In the genomic region with DNA sequence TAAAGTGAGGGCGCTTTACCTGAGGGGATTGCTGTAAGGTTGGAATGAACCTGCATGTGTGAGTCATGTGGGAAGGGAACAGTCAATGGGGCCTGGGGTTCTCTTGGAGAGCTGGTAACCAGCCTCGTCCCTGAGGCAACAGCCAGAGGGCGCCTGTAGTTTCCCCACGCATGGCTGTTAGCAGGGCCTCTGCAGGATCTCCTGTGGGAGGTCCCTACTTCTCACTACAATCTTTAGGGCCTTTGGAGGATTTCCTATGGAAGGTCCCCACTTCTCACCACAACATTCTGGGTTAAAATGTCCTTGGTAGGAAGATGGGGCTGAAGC, we compare ENCODE assay signal across 8 cellular contexts. TPM values are rescaled to one million over a fixed set of nuclear protein-coding genes. Genes with fewer than 3 reads are reported as not detected.
DNase-seq lines count a peak whose midpoint lies in the region; ATAC-seq, FAIRE-seq and TF ChIP-seq lines count a peak whose summit lies in the region.
"Not testable (repeated sequence)": the region's sequence is repeated elsewhere in the genome, so short reads cannot be mapped to it uniquely, and the experiment has no call there.

No MANE protein-coding gene starts in this region.

- TF ChIP-seq CTCF in BE2C (IDR thresholded peaks at IDR 0.05; ENCODE audit: low read depth, low read length) = not testable (repeated sequence)
- TF ChIP-seq CTCF in PC-9 (conservative IDR thresholded peaks at IDR 0.05) (peak; percentile 46; the same call in 1 of the 2 replicates), epithelial cell of proximal tubule (conservative IDR thresholded peaks at IDR 0.05; ENCODE audit: low read depth, low read length) (peak; percentile 25), HepG2 (CRISPR knock-in tag; IDR thresholded peaks at IDR 0.05) (peak; percentile 7; the same call in 1 of the 2 replicates)

- not testable (repeated sequence) for H3F3A ChIP-seq in PC-9 (ENCODE audit: insufficient read depth, low read depth)

- H3K9me2 ChIP-seq in PC-9 (ENCODE audit: insufficient read depth) = not testable (repeated sequence)

- not testable (repeated sequence) for H3K27me3 Mint-ChIP-seq in activated naive CD4-positive, alpha-beta T cell treated with anti-CD3 and anti-CD28 coated beads for 36 hours (ENCODE audit: low read depth)

- H3K36me3 Mint-ChIP-seq in activated naive CD4-positive, alpha-beta T cell treated with anti-CD3 and anti-CD28 coated beads for 36 hours (ENCODE audit: low read depth) = not testable (repeated sequence)

- in situ Hi-C loops in HepG2 (cut with HindIII; ENCODE audit: extremely low pct_ligation_motif_present, low pct_unique_long_range_greater_than_20kb) = loop anchor here (25.0 kb wide), 1 partner anchor 101 kb away; a partner anchor contains a TSS

- peak; percentile 14 for ATAC-seq in GM18909 (IDR thresholded peaks at IDR 0.05; ENCODE audit: poor library complexity, unreplicated experiment)
- peak; percentile 20 for ATAC-seq in HG03103 (IDR thresholded peaks at IDR 0.05; ENCODE audit: low read depth, unreplicated experiment)
- peak; percentile 35 for ATAC-seq in HepG2

- H3K27ac Mint-ChIP-seq in activated naive CD4-positive, alpha-beta T cell treated with anti-CD3 and anti-CD28 coated beads for 36 hours = not testable (repeated sequence)

- CTCF ChIA-PET in PC-9 (lab: Charles Lee); HepG2 (lab: Yijun Ruan, JAX; ENCODE audit: low intra/inter-chr PET ratio, low total read pairs): not testable (repeated sequence)
- CTCF ChIA-PET in activated naive CD4-positive, alpha-beta T cell treated with anti-CD3 and anti-CD28 coated beads for 36 hours (lab: Charles Lee) = interaction anchor here (1.0 kb wide), 1 partner anchor 12 kb away, joined by 3 read pairs; no protein-coding TSS in a partner anchor

- TF ChIP-seq EP300 in HepG2 (IDR thresholded peaks at IDR 0.05; ENCODE audit: low read depth in 2 of 2, low read length in 2 of 2); HepG2 (CRISPR knock-in tag; IDR thresholded peaks at IDR 0.05; ENCODE audit: borderline replicate concordance): not testable (repeated sequence)

- not testable (repeated sequence) for H3K4me3 ChIP-seq in BE2C (ENCODE audit: low read depth, low read length); epithelial cell of proximal tubule (ENCODE audit: low read depth, low read length); HepG2 (replicated peaks in 1 of 3; ENCODE audit: insufficient read depth in 1 of 3, low read depth in 2 of 3, low read length in 3 of 3)
- H3K4me3 ChIP-seq in PC-9 (peak overlapping the region; percentile 39; the same call in 1 of the 2 replicates), skeletal muscle cell (ENCODE audit: low read depth, low read length) (peak overlapping the region; percentile 18)

- H3K9ac ChIP-seq in HepG2 (ENCODE audit: insufficient read depth, low read depth, low read length) = not testable (repeated sequence)

- H3K9me3 Mint-ChIP-seq in activated naive CD4-positive, alpha-beta T cell treated with anti-CD3 and anti-CD28 coated beads for 36 hours = not testable (repeated sequence)

- peak; percentile 28 for FAIRE-seq in HepG2 (lab: Jason Lieb, UNC)

- H3K4me2 ChIP-seq in PC-9 = peak overlapping the region; percentile 59
- not testable (repeated sequence) for H3K4me2 ChIP-seq in HepG2 (ENCODE audit: low read depth, low read length)

- not testable (repeated sequence) for H3K79me2 ChIP-seq in PC-9 (ENCODE audit: low read depth); HepG2 (ENCODE audit: insufficient read depth, low read length)

- not testable (repeated sequence) for H3K36me3 ChIP-seq in BE2C; PC-9 (ENCODE audit: low read depth); HepG2 (replicated peaks in 1 of 2; ENCODE audit: control insufficient read depth in 1 of 2, insufficient read depth in 2 of 2, low read length in 2 of 2)

- peaks cover 12% of the 10 kb centered on the region for H3K4me1 Mint-ChIP-seq in activated naive CD4-positive, alpha-beta T cell treated with anti-CD3 and anti-CD28 coated beads for 36 hours (ENCODE audit: low read depth)

- not testable (repeated sequence) for H3K9me3 ChIP-seq in BE2C; PC-9 (ENCODE audit: insufficient read depth, low read depth); HepG2 (ENCODE audit: low read length)

- not testable (repeated sequence) for BruUV-seq in PC-9 (replicated peaks; lab: Mats Ljungman, UMichigan); HepG2 (replicated peaks; lab: Mats Ljungman, UMichigan)

- not testable (repeated sequence) for TF ChIP-seq POLR2A in HepG2 (IDR thresholded peaks at IDR 0.05; ENCODE audit: insufficient read depth in 1 of 2, low read depth in 2 of 2, low read length in 2 of 2)

- not testable (repeated sequence) for TF ChIP-seq RAD21 in HepG2 (CRISPR knock-in tag; IDR thresholded peaks at IDR 0.05)

- not testable (repeated sequence) for H3K27me3 ChIP-seq in BE2C; PC-9 (ENCODE audit: insufficient read depth, low read depth); HepG2 (ENCODE audit: control insufficient read depth in 1 of 2, insufficient read depth in 2 of 2, low read length in 2 of 2)

- peak overlapping the region; percentile 69 for H3K4me3 Mint-ChIP-seq in activated naive CD4-positive, alpha-beta T cell treated with anti-CD3 and anti-CD28 coated beads for 36 hours

- not testable (repeated sequence) for H4K20me1 ChIP-seq in PC-9 (ENCODE audit: insufficient read depth); HepG2 (ENCODE audit: insufficient read depth, low read length)

- 11% methylated on average over 3 of the region's 4 CpGs for WGBS in HepG2 (ENCODE audit: low lambda C conversion rate)

- intact Hi-C loops in PC-9 (cut with micrococcal nuclease; ENCODE audit: unreplicated experiment); activated naive CD4-positive, alpha-beta T cell treated with anti-CD3 and anti-CD28 coated beads for 36 hours (cut with micrococcal nuclease); HepG2 (cut with micrococcal nuclease; ENCODE audit: unreplicated experiment): not testable (repeated sequence)

- peak; percentile 22 for DNase-seq in BE2C
- DNase-seq in PC-9 = peak; percentile 55 to 80
- peak; percentile 72 for DNase-seq in activated naive CD4-positive, alpha-beta T cell treated with anti-CD3 and anti-CD28 coated beads for 36 hours
- DNase-seq in epithelial cell of proximal tubule (ENCODE audit: low read depth); HepG2 (ENCODE audit: low spot score); skeletal muscle cell (ENCODE audit: low read depth): not testable (repeated sequence)

- H3K27ac ChIP-seq in PC-9; HepG2 (ENCODE audit: extremely low read length, insufficient read depth, low read length): not testable (repeated sequence)

- not testable (repeated sequence) for H3K4me1 ChIP-seq in BE2C; HepG2 (ENCODE audit: insufficient read depth, low read length)
- H3K4me1 ChIP-seq in PC-9 (replicated peaks; ENCODE audit: insufficient read depth) = peaks cover 11% of the 10 kb centered on the region

- POLR2A ChIA-PET in PC-9 (lab: Charles Lee; ENCODE audit: unreplicated experiment) = interaction anchor here (0.6 kb wide), 1 partner anchor 837 kb away, joined by 3 read pairs; no protein-coding TSS in a partner anchor
- POLR2A ChIA-PET in HepG2 (lab: Yijun Ruan, JAX) = not testable (repeated sequence)

- H2AFZ ChIP-seq in PC-9; HepG2 (ENCODE audit: low read length): not testable (repeated sequence)

RNA-seq across cellular contexts. Expression of a gene that starts 19.5 kb away (rescaled TPM):
- 2.2 TPM for polyA plus RNA-seq in BE2C (2012; ENCODE audit: insufficient read depth, insufficient read length, low read depth)
- total RNA-seq in PC-9 (2021) = 25.8 and 28.3 TPM in 2 replicates
- 10 to 100 TPM; 23.4 to 27.7 TPM for total RNA-seq in activated naive CD4-positive, alpha-beta T cell treated with anti-CD3 and anti-CD28 coated beads for 36 hours
- total RNA-seq in epithelial cell of proximal tubule = 4.6 and 12.8 TPM in 2 replicates
- 8.1 and 36.2 TPM in 2 replicates for total RNA-seq in HepG2 (2016; rRNA removed; fragmentation: Illumina TruSeq; extraction: Trizol)
- 24.1 and 28.0 TPM in 2 replicates for total RNA-seq in HepG2 (2016; cell fraction: cytosol; rRNA removed; fragmentation: Illumina TruSeq; extraction: Trizol; ENCODE audit: low read depth)
- 8.7 and 33.4 TPM in 2 replicates for total RNA-seq in HepG2 (2016; cell fraction: insoluble cytoplasmic fraction; rRNA removed; fragmentation: Illumina TruSeq; extraction: Trizol)
- total RNA-seq in HepG2 (2016; cell fraction: membrane; rRNA removed; fragmentation: Illumina TruSeq; extraction: Trizol) = 23.8 and 30.3 TPM in 2 replicates
- 139 and 140 TPM in 2 replicates for total RNA-seq in HepG2 (2016; cell fraction: nucleus; rRNA removed; fragmentation: Illumina TruSeq; extraction: Trizol)
- 5.3 and 5.4 TPM in 2 replicates for polyA plus RNA-seq in HepG2 (2011; rRNA removed)
- 0.48 and 0.99 TPM in 2 replicates for polyA plus RNA-seq in HepG2 (2011; cell fraction: cytosol; rRNA removed)
- polyA plus RNA-seq in HepG2 (2011; cell fraction: nucleus; rRNA removed) = 16.9 and 19.9 TPM in 2 replicates
- 3.6 and 3.9 TPM in 2 replicates for polyA plus RNA-seq in HepG2 (2012)
- polyA plus RNA-seq in HepG2 (2016; cell fraction: cytosol; fragmentation: Illumina TruSeq; extraction: Trizol; ENCODE audit: low read depth) = 0.26 and 0.27 TPM in 2 replicates
- polyA plus RNA-seq in HepG2 (2016; cell fraction: insoluble cytoplasmic fraction; fragmentation: Illumina TruSeq; extraction: Trizol; ENCODE audit: low read depth) = 1.8 and 2.2 TPM in 2 replicates
- 0.33 and 0.44 TPM in 2 replicates for polyA plus RNA-seq in HepG2 (2016; cell fraction: membrane; fragmentation: Illumina TruSeq; extraction: Trizol; ENCODE audit: low read depth)
- 22.9 and 24.7 TPM in 2 replicates for polyA plus RNA-seq in HepG2 (2016; cell fraction: nucleus; fragmentation: Illumina TruSeq; extraction: Trizol; ENCODE audit: insufficient read depth, low read depth)
- 43.8 and 61.8 TPM in 2 replicates for polyA minus RNA-seq in HepG2 (2011; rRNA and poly(A)+ RNA removed; ENCODE audit: low replicate concordance)
- polyA minus RNA-seq in HepG2 (2011; cell fraction: cytosol; rRNA and poly(A)+ RNA removed) = 5.5 and 7.8 TPM in 2 replicates
- polyA minus RNA-seq in HepG2 (2011; cell fraction: nucleus; rRNA and poly(A)+ RNA removed) = 329 and 377 TPM in 2 replicates

RNA-seq across cellular contexts. Expression of a gene that starts 23.6 kb away (rescaled TPM):
- not detected for polyA plus RNA-seq in BE2C (2012; ENCODE audit: insufficient read depth, insufficient read length, low read depth)
- total RNA-seq in PC-9 (2021) = 9.1 and 11.0 TPM in 2 replicates
- 10 to 100 TPM; 12.6 to 14.4 TPM for total RNA-seq in activated naive CD4-positive, alpha-beta T cell treated with anti-CD3 and anti-CD28 coated beads for 36 hours
- total RNA-seq in epithelial cell of proximal tubule = 1.1 and 1.7 TPM in 2 replicates
- total RNA-seq in HepG2 (2016; rRNA removed; fragmentation: Illumina TruSeq; extraction: Trizol) = not detected in 2 replicates
- total RNA-seq in HepG2 (2016; cell fraction: cytosol; rRNA removed; fragmentation: Illumina TruSeq; extraction: Trizol; ENCODE audit: low read depth) = not detected in 2 replicates
- total RNA-seq in HepG2 (2016; cell fraction: insoluble cytoplasmic fraction; rRNA removed; fragmentation: Illumina TruSeq; extraction: Trizol) = not detected in 2 replicates
- total RNA-seq in HepG2 (2016; cell fraction: membrane; rRNA removed; fragmentation: Illumina TruSeq; extraction: Trizol) = not detected in 2 replicates
- total RNA-seq in HepG2 (2016; cell fraction: nucleus; rRNA removed; fragmentation: Illumina TruSeq; extraction: Trizol) = not detected in 2 replicates
- polyA plus RNA-seq in HepG2 (2011; rRNA removed) = not detected in 2 replicates
- polyA plus RNA-seq in HepG2 (2011; cell fraction: cytosol; rRNA removed) = not detected in 2 replicates
- not detected in 2 replicates for polyA plus RNA-seq in HepG2 (2011; cell fraction: nucleus; rRNA removed)
- not detected in 2 replicates for polyA plus RNA-seq in HepG2 (2012)
- polyA plus RNA-seq in HepG2 (2016; cell fraction: cytosol; fragmentation: Illumina TruSeq; extraction: Trizol; ENCODE audit: low read depth) = not detected in 2 replicates
- not detected in 2 replicates for polyA plus RNA-seq in HepG2 (2016; cell fraction: insoluble cytoplasmic fraction; fragmentation: Illumina TruSeq; extraction: Trizol; ENCODE audit: low read depth)
- not detected in 2 replicates for polyA plus RNA-seq in HepG2 (2016; cell fraction: membrane; fragmentation: Illumina TruSeq; extraction: Trizol; ENCODE audit: low read depth)
- not detected in 2 replicates for polyA plus RNA-seq in HepG2 (2016; cell fraction: nucleus; fragmentation: Illumina TruSeq; extraction: Trizol; ENCODE audit: insufficient read depth, low read depth)
- not detected in 2 replicates for polyA minus RNA-seq in HepG2 (2011; rRNA and poly(A)+ RNA removed; ENCODE audit: low replicate concordance)
- polyA minus RNA-seq in HepG2 (2011; cell fraction: cytosol; rRNA and poly(A)+ RNA removed) = not detected in 2 replicates
- polyA minus RNA-seq in HepG2 (2011; cell fraction: nucleus; rRNA and poly(A)+ RNA removed) = not detected in 2 replicates
